In genomic region chr20:19812056-19812455, GRCh38 we compare ENCODE assay signal across 14 cellular contexts. TPM values are rescaled to one million over a fixed set of nuclear protein-coding genes. Genes with fewer than 3 reads are reported as not detected.
"Had no signal": no experiment of that assay in that cellular context is flagged by ENCODE, and none has a peak within 500 bp of the region (broad histone marks: within the 10 kb centered on the region; RNA-seq: fewer than 3 reads in every experiment).

No MANE protein-coding gene starts in this region.

- H2AFZ ChIP-seq: parathyroid adenoma had no signal

- H3K4me3 ChIP-seq: adrenal gland, esophagus muscularis mucosa, skin epidermis had no signal

- H3K36me3 ChIP-seq: adrenal gland had no signal

- H3K27ac Mint-ChIP-seq: activated CD8-positive, alpha-beta T cell treated with anti-CD3 and anti-CD28 coated beads for 36 hours; activated naive CD4-positive, alpha-beta T cell treated with anti-CD3 and anti-CD28 coated beads, Interleukin-2, amount 10 ng/mL, durations not matched to agents 7 days and 5 days; brain had no signal

- H3K4me3 Mint-ChIP-seq: activated CD8-positive, alpha-beta T cell treated with anti-CD3 and anti-CD28 coated beads for 36 hours; activated naive CD4-positive, alpha-beta T cell treated with anti-CD3 and anti-CD28 coated beads, Interleukin-2, amount 10 ng/mL, durations not matched to agents 7 days and 5 days; brain had no signal

- H3K27ac ChIP-seq: adrenal gland, esophagus muscularis mucosa, parathyroid adenoma had no signal

- H3K27me3 ChIP-seq: adrenal gland, esophagus muscularis mucosa had no signal

- H3K36me3 Mint-ChIP-seq: activated naive CD4-positive, alpha-beta T cell treated with anti-CD3 and anti-CD28 coated beads, Interleukin-2, amount 10 ng/mL, durations not matched to agents 7 days and 5 days had no signal

- H3K9ac ChIP-seq: parathyroid adenoma had no signal

- DNase-seq: activated CD4-positive, alpha-beta T cell treated with anti-CD3 and anti-CD28 coated beads for 4 hours; activated CD8-positive, alpha-beta memory T cell treated with anti-CD3 and anti-CD28 coated beads, Interleukin-2, amount 50 U/mL, for 4 hours; activated CD8-positive, alpha-beta T cell treated with anti-CD3 and anti-CD28 coated beads for 36 hours; activated naive CD4-positive, alpha-beta T cell treated with anti-CD3 and anti-CD28 coated beads, Interleukin-2, amount 10 ng/mL, durations not matched to agents 7 days and 5 days; adrenal gland; cerebellar nuclear complex; foreskin melanocyte; retina; T-helper 1 cell; trophoblast cell had no signal

- H3K9me3 ChIP-seq: adrenal gland, esophagus muscularis mucosa had no signal

- H3K27me3 Mint-ChIP-seq: activated naive CD4-positive, alpha-beta T cell treated with anti-CD3 and anti-CD28 coated beads, Interleukin-2, amount 10 ng/mL, durations not matched to agents 7 days and 5 days had no signal

- H3K9me3 Mint-ChIP-seq: activated CD8-positive, alpha-beta T cell treated with anti-CD3 and anti-CD28 coated beads for 36 hours; activated naive CD4-positive, alpha-beta T cell treated with anti-CD3 and anti-CD28 coated beads, Interleukin-2, amount 10 ng/mL, durations not matched to agents 7 days and 5 days had no signal

- ATAC-seq: activated CD8-positive, alpha-beta T cell treated with anti-CD3 and anti-CD28 coated beads for 36 hours had no signal

- H3K4me1 Mint-ChIP-seq: activated naive CD4-positive, alpha-beta T cell treated with anti-CD3 and anti-CD28 coated beads, Interleukin-2, amount 10 ng/mL, durations not matched to agents 7 days and 5 days had no signal

- H3K4me1 ChIP-seq: parathyroid adenoma had no signal

RNA-seq across cellular contexts. Expression of gene RIN2, which starts 54.0 kb away (rescaled TPM):
- total RNA-seq: activated CD8-positive, alpha-beta T cell treated with anti-CD3 and anti-CD28 coated beads for 36 hours had no signal
